ENCODE assay signal across 1 cellular context in genomic region chr14:81219821-81220487, GRCh38.
TF ChIP-seq lines count a peak whose summit lies in the region.

No MANE protein-coding gene starts in this region.

TF ChIP-seq in IMR-90, 13 proteins besides CTCF, POLR2A, EP300 and RAD21:
- no peak for TF ChIP-seq SMC3 (IDR thresholded peaks at IDR 0.05; ENCODE audit: low read depth, low read length)
- TF ChIP-seq CHD1 (IDR thresholded peaks at IDR 0.05; ENCODE audit: low read depth, low read length), result 0 out of 2 replicates have a peak, but pooled peaks have one; percentile 72
TF ChIP-seq in IMR-90: peak in this region for 1.
